Comparison of ENCODE assay signal across 24 cellular contexts in the genomic region with DNA sequence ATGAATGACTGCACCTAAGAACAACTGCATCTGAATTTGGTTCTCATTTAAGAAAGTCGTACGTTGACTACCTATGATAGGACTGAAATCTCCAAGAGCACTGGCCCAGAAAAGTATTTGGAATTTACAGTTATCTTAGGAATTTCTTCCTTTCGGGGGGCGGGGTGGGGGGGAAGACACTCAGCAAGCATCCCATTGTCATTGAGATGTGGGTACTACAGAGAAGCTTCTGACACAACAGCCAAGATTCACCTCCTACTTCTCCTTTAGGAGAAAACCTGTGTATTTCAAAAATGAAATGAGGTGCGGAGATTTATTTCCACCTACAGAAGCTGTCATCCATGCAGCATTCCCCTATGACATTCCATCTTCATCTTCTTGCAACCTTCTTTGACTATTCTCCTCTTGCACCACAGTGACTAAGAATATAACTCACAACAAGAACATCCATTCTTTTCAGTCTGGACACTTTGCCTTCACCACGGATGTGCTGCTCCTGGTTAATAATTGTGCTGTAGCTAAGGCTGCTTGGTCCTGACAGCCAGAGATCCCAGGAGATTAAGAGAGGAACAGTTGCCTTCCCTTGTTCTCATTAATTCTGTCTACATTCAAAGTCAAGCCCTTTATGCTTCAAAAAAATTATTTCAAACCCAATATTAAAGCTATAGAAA.
"Had no signal": no experiment of that assay in that cellular context is flagged by ENCODE, and none has a peak within 500 bp of the region (broad histone marks: within the 10 kb centered on the region; RNA-seq: fewer than 3 reads in every experiment).

No MANE protein-coding gene starts in this region.

- H3K27me3 ChIP-seq: right atrium auricular region, tibial nerve had no signal

- H3K36me3 Mint-ChIP-seq: activated naive CD4-positive, alpha-beta T cell treated with anti-CD3 and anti-CD28 coated beads, Interleukin-2, amount 10 ng/mL, durations not matched to agents 7 days and 5 days; brain; mesothelial cell of epicardium had no signal

- FAIRE-seq: colon, urothelium cell line had no signal

- H3K9me3 Mint-ChIP-seq: activated CD8-positive, alpha-beta T cell treated with anti-CD3 and anti-CD28 coated beads for 36 hours; activated naive CD4-positive, alpha-beta T cell treated with anti-CD3 and anti-CD28 coated beads, Interleukin-2, amount 10 ng/mL, durations not matched to agents 7 days and 5 days; activated naive CD8-positive, alpha-beta T cell treated with anti-CD3 and anti-CD28 coated beads, Interleukin-2, amount 50 U/mL, for 24 hours; activated T-cell treated with anti-CD3 and anti-CD28 coated beads, Interleukin-2, amount 50 U/mL, for 24 hours; stimulated activated naive CD8-positive, alpha-beta T cell treated with anti-CD3 and anti-CD28 coated beads, Interleukin-15, Interleukin-2, amounts not matched to agents 100 ng/mL and 50 ng/mL, for 24 hours had no signal

- DNase-seq: activated CD4-positive, alpha-beta T cell treated with anti-CD3 and anti-CD28 coated beads, Interleukin-2, amount 10 ng/mL, durations not matched to agents 24 days and 14 days; activated CD8-positive, alpha-beta T cell treated with anti-CD3 and anti-CD28 coated beads for 36 hours; activated effector memory CD4-positive, alpha-beta T cell treated with Interleukin-2 at 50 U/mL for 16 hours; activated naive CD4-positive, alpha-beta T cell treated with anti-CD3 and anti-CD28 coated beads, Interleukin-2, amount 10 ng/mL, durations not matched to agents 7 days and 5 days; activated naive CD8-positive, alpha-beta T cell treated with anti-CD3 and anti-CD28 coated beads, Interleukin-2, amount 50 U/mL, for 24 hours; activated T-cell treated with anti-CD3 and anti-CD28 coated beads, Interleukin-2, amount 50 U/mL, for 24 hours; anterior cingulate cortex; caudate nucleus; dorsolateral prefrontal cortex; foreskin fibroblast; glutamatergic neuron; hippocampal formation; lower lobe of right lung; occipital lobe; T1000 had no signal

- H3K36me3 ChIP-seq: lower lobe of right lung, right atrium auricular region, tibial nerve had no signal

- H3K4me3 Mint-ChIP-seq: activated CD4-positive, alpha-beta T cell treated with anti-CD3 and anti-CD28 coated beads, Interleukin-2, amount 10 ng/mL, durations not matched to agents 24 days and 14 days; activated CD8-positive, alpha-beta T cell treated with anti-CD3 and anti-CD28 coated beads for 36 hours; activated naive CD4-positive, alpha-beta T cell treated with anti-CD3 and anti-CD28 coated beads, Interleukin-2, amount 10 ng/mL, durations not matched to agents 7 days and 5 days; activated naive CD8-positive, alpha-beta T cell treated with anti-CD3 and anti-CD28 coated beads, Interleukin-2, amount 50 U/mL, for 24 hours; activated T-cell treated with anti-CD3 and anti-CD28 coated beads, Interleukin-2, amount 50 U/mL, for 24 hours; brain; mesothelial cell of epicardium; nephron; stimulated activated naive CD8-positive, alpha-beta T cell treated with anti-CD3 and anti-CD28 coated beads, Interleukin-15, Interleukin-2, amounts not matched to agents 100 ng/mL and 50 ng/mL, for 24 hours had no signal

- H3K9me3 ChIP-seq: lower lobe of right lung, right atrium auricular region, tibial nerve had no signal

- H3K27ac ChIP-seq: dorsolateral prefrontal cortex, epithelial cell of prostate, lower lobe of right lung, right atrium auricular region, tibial nerve had no signal

- ATAC-seq: activated CD8-positive, alpha-beta T cell treated with anti-CD3 and anti-CD28 coated beads for 36 hours; activated naive CD8-positive, alpha-beta T cell treated with anti-CD3 and anti-CD28 coated beads, Interleukin-2, amount 50 U/mL, for 24 hours; lower lobe of right lung had no signal

- H3K4me1 ChIP-seq: lower lobe of right lung, right atrium auricular region, tibial nerve had no signal

- H3K4me1 Mint-ChIP-seq: activated CD4-positive, alpha-beta T cell treated with anti-CD3 and anti-CD28 coated beads, Interleukin-2, amount 10 ng/mL, durations not matched to agents 24 days and 14 days; activated naive CD4-positive, alpha-beta T cell treated with anti-CD3 and anti-CD28 coated beads, Interleukin-2, amount 10 ng/mL, durations not matched to agents 7 days and 5 days; activated naive CD8-positive, alpha-beta T cell treated with anti-CD3 and anti-CD28 coated beads, Interleukin-2, amount 50 U/mL, for 24 hours had no signal

- H3K27ac Mint-ChIP-seq: activated CD4-positive, alpha-beta T cell treated with anti-CD3 and anti-CD28 coated beads, Interleukin-2, amount 10 ng/mL, durations not matched to agents 24 days and 14 days; activated CD8-positive, alpha-beta T cell treated with anti-CD3 and anti-CD28 coated beads for 36 hours; activated naive CD4-positive, alpha-beta T cell treated with anti-CD3 and anti-CD28 coated beads, Interleukin-2, amount 10 ng/mL, durations not matched to agents 7 days and 5 days; activated naive CD8-positive, alpha-beta T cell treated with anti-CD3 and anti-CD28 coated beads, Interleukin-2, amount 50 U/mL, for 24 hours; activated T-cell treated with anti-CD3 and anti-CD28 coated beads, Interleukin-2, amount 50 U/mL, for 24 hours; mesothelial cell of epicardium; nephron; stimulated activated naive CD8-positive, alpha-beta T cell treated with anti-CD3 and anti-CD28 coated beads, Interleukin-15, Interleukin-2, amounts not matched to agents 100 ng/mL and 50 ng/mL, for 24 hours had no signal

- H3K4me3 ChIP-seq: dorsolateral prefrontal cortex, lower lobe of right lung, right atrium auricular region, tibial nerve had no signal
